ENCODE assay signal across 21 cellular contexts in the genomic region with DNA sequence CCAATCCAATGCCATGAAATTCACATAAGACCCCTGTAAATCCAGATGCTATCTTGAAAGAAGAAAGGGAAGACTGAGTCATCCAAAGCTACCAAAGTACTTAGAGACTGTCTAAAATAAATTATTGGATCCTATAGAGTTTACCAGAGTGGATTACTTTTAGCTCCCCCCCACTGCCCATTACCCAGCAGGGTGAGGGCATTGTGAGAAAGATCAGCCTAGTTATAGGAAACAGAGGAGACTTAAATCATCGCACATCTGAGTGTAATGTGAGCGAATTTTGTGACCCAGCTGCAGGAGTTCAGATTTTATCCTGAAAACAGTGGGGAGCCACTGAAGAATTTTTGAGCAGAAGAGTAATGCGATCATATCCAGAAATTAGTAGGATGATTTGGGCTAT. TPM values are rescaled to one million over a fixed set of nuclear protein-coding genes. Genes with fewer than 3 reads are reported as not detected.
"Had no signal": no experiment of that assay in that cellular context is flagged by ENCODE, and none has a peak within 500 bp of the region (broad histone marks: within the 10 kb centered on the region; RNA-seq: fewer than 3 reads in every experiment).

No MANE protein-coding gene starts in this region.

- H3K27ac Mint-ChIP-seq: dendritic cell treated with granulocyte-macrophage colony-stimulating factor and Interleukin-4, amounts not matched to agents 40 ng/mL and 50 ng/mL, for 4 days; endodermal cell; nephron progenitor cell had no signal

- H3K27ac ChIP-seq: foreskin keratinocyte, neutrophil, suprapubic skin, thyroid gland, upper lobe of left lung, uterus had no signal

- H3K4me3 ChIP-seq: suprapubic skin, thyroid gland, upper lobe of left lung, uterus had no signal

- DNase-seq: effector CD4-positive, alpha-beta T cell; endodermal cell; foreskin keratinocyte; hippocampal formation; left colon; left ventricle myocardium superior; mesendoderm; naive B cell; nephron progenitor cell; posterior cingulate gyrus; small intestine; stimulated activated CD4-positive, alpha-beta T cell treated with anti-CD3 and anti-CD28 coated beads, Interleukin-12 subunit alpha, Interleukin-12 subunit beta, amount 100 ng/mL, for 4 hours; stimulated activated naive CD4-positive, alpha-beta T cell; thyroid gland; upper lobe of left lung; uterus had no signal

- ATAC-seq: foreskin keratinocyte, left colon, left ventricle myocardium superior had no signal

- H3K9me3 Mint-ChIP-seq: dendritic cell treated with granulocyte-macrophage colony-stimulating factor and Interleukin-4, amounts not matched to agents 40 ng/mL and 50 ng/mL, for 4 days; endodermal cell; naive B cell had no signal

- H3K4me3 Mint-ChIP-seq: dendritic cell treated with granulocyte-macrophage colony-stimulating factor and Interleukin-4, amounts not matched to agents 40 ng/mL and 50 ng/mL, for 4 days; nephron progenitor cell had no signal

- H3K36me3 ChIP-seq: neutrophil, suprapubic skin, thyroid gland, upper lobe of left lung, uterus had no signal

- H3K9me3 ChIP-seq: neutrophil, suprapubic skin, thyroid gland, upper lobe of left lung, uterus had no signal

- H3K27me3 ChIP-seq: suprapubic skin, thyroid gland, upper lobe of left lung, uterus had no signal

- H3K4me1 ChIP-seq: foreskin keratinocyte, uterus had no signal

- H3K36me3 Mint-ChIP-seq: naive B cell had no signal

RNA-seq across cellular contexts. Expression of gene ENHO, which starts 1.6 kb away (rescaled TPM):
- total RNA-seq: endothelial cell of umbilical vein, foreskin keratinocyte, lung microvascular endothelial cell, thyroid gland had no signal
